ENCODE assay signal across 8 cellular contexts in genomic region chr19:54465367-54466109, GRCh38. TPM values are rescaled to one million over a fixed set of nuclear protein-coding genes. Genes with fewer than 3 reads are reported as not detected.
DNase-seq lines count a peak whose midpoint lies in the region; ATAC-seq lines count a peak whose summit lies in the region.
"Had no signal": no experiment of that assay in that cellular context is flagged by ENCODE, and none has a peak within 500 bp of the region (broad histone marks: within the 10 kb centered on the region; RNA-seq: fewer than 3 reads in every experiment).

No MANE protein-coding gene starts in this region.

- peaks cover 35% of the 10 kb centered on the region for H3K27me3 Mint-ChIP-seq in activated CD4-positive, alpha-beta T cell treated with anti-CD3 and anti-CD28 coated beads, Interleukin-2, amount 10 ng/mL, durations not matched to agents 24 days and 14 days
- H3K27me3 Mint-ChIP-seq in effector memory CD8-positive, alpha-beta T cell, result peaks cover 12 to 15% of the 10 kb centered on the region in 2 donors

- DNase-seq in activated CD4-positive, alpha-beta T cell treated with anti-CD3 and anti-CD28 coated beads, Interleukin-2, amount 10 ng/mL, durations not matched to agents 24 days and 14 days, result no peak
- DNase-seq in activated CD4-positive, alpha-beta T cell treated with anti-CD3 and anti-CD28 coated beads, Interleukin-2, amount 50 U/mL, for 1 hour, result no peak
- DNase-seq in effector memory CD8-positive, alpha-beta T cell, result no peak
- DNase-seq in stimulated activated effector memory CD8-positive, alpha-beta T cell treated with anti-CD3 and anti-CD28 coated beads, Interleukin-12 subunit alpha, Interleukin-12 subunit beta, amount 100 ng/mL, for 72 hours (ENCODE audit: low spot score in 2 of 2), result no peak

- peak overlapping the region; percentile 68 for H3K4me3 Mint-ChIP-seq in activated CD4-positive, alpha-beta T cell treated with anti-CD3 and anti-CD28 coated beads, Interleukin-2, amount 10 ng/mL, durations not matched to agents 24 days and 14 days
- H3K4me3 Mint-ChIP-seq in effector memory CD8-positive, alpha-beta T cell, result peak overlapping the region; percentile 77
- peak overlapping the region; percentile 81 for H3K4me3 Mint-ChIP-seq in stimulated activated effector memory CD8-positive, alpha-beta T cell treated with anti-CD3 and anti-CD28 coated beads, Interleukin-12 subunit alpha, Interleukin-12 subunit beta, amount 100 ng/mL, for 72 hours

- H3K4me1 Mint-ChIP-seq in activated CD4-positive, alpha-beta T cell treated with anti-CD3 and anti-CD28 coated beads, Interleukin-2, amount 10 ng/mL, durations not matched to agents 24 days and 14 days, result peaks cover 20% of the 10 kb centered on the region
- H3K4me1 Mint-ChIP-seq in effector memory CD8-positive, alpha-beta T cell (ENCODE audit: low read depth in 2 of 2), result peaks cover 22 to 24% of the 10 kb centered on the region in 2 donors
- peaks cover 40% of the 10 kb centered on the region for H3K4me1 Mint-ChIP-seq in stimulated activated effector memory CD8-positive, alpha-beta T cell treated with anti-CD3 and anti-CD28 coated beads, Interleukin-12 subunit alpha, Interleukin-12 subunit beta, amount 100 ng/mL, for 72 hours

- intact Hi-C loops in activated CD4-positive, alpha-beta T cell treated with anti-CD3 and anti-CD28 coated beads, Interleukin-2, amount 10 ng/mL, durations not matched to agents 24 days and 14 days (cut with micrococcal nuclease), result loop anchor here (10.0 kb wide), 2 partner anchors 789 to 1159 kb away; partner anchors contain the start of genes PPP6R1 and ZNF784

- H3K36me3 Mint-ChIP-seq in activated CD4-positive, alpha-beta T cell treated with anti-CD3 and anti-CD28 coated beads, Interleukin-2, amount 10 ng/mL, durations not matched to agents 24 days and 14 days (ENCODE audit: low read depth), result peaks cover 19% of the 10 kb centered on the region
- peaks cover 37% of the 10 kb centered on the region for H3K36me3 Mint-ChIP-seq in effector memory CD8-positive, alpha-beta T cell (ENCODE audit: insufficient read depth)
- H3K36me3 Mint-ChIP-seq in stimulated activated effector memory CD8-positive, alpha-beta T cell treated with anti-CD3 and anti-CD28 coated beads, Interleukin-12 subunit alpha, Interleukin-12 subunit beta, amount 100 ng/mL, for 72 hours, result peaks cover 30% of the 10 kb centered on the region

- peaks cover 3% of the 10 kb centered on the region for H3K9me3 Mint-ChIP-seq in activated CD4-positive, alpha-beta T cell treated with anti-CD3 and anti-CD28 coated beads, Interleukin-2, amount 10 ng/mL, durations not matched to agents 24 days and 14 days
- no peaks in the 10 kb centered on the region for H3K9me3 Mint-ChIP-seq in effector memory CD8-positive, alpha-beta T cell
- no peaks in the 10 kb centered on the region for H3K9me3 Mint-ChIP-seq in stimulated activated effector memory CD8-positive, alpha-beta T cell treated with anti-CD3 and anti-CD28 coated beads, Interleukin-12 subunit alpha, Interleukin-12 subunit beta, amount 100 ng/mL, for 72 hours

- no peak for ATAC-seq in effector memory CD8-positive, alpha-beta T cell (replicated peaks)
- ATAC-seq in stimulated activated effector memory CD8-positive, alpha-beta T cell treated with anti-CD3 and anti-CD28 coated beads, Interleukin-12 subunit alpha, Interleukin-12 subunit beta, amount 100 ng/mL, for 72 hours, result no peak
- ATAC-seq in GM19467 (IDR thresholded peaks at IDR 0.05; ENCODE audit: unreplicated experiment) (no peak), GM18511 (IDR thresholded peaks at IDR 0.05; ENCODE audit: unreplicated experiment) (no peak)

- H3K27ac Mint-ChIP-seq in activated CD4-positive, alpha-beta T cell treated with anti-CD3 and anti-CD28 coated beads, Interleukin-2, amount 10 ng/mL, durations not matched to agents 24 days and 14 days, result no peak overlapping the region
- H3K27ac Mint-ChIP-seq in effector memory CD8-positive, alpha-beta T cell, result no peak overlapping the region
- H3K27ac Mint-ChIP-seq in stimulated activated effector memory CD8-positive, alpha-beta T cell treated with anti-CD3 and anti-CD28 coated beads, Interleukin-12 subunit alpha, Interleukin-12 subunit beta, amount 100 ng/mL, for 72 hours, result no peak overlapping the region

RNA-seq across cellular contexts. Expression of gene LENG9, which starts 2.0 kb away (rescaled TPM):
- 8.2 and 8.3 TPM in 2 replicates for total RNA-seq in activated CD4-positive, alpha-beta T cell treated with anti-CD3 and anti-CD28 coated beads, Interleukin-2, amount 10 ng/mL, durations not matched to agents 24 days and 14 days

RNA-seq across cellular contexts. Expression of gene CDC42EP5, which starts 7.6 kb away (rescaled TPM):
- total RNA-seq in activated CD4-positive, alpha-beta T cell treated with anti-CD3 and anti-CD28 coated beads, Interleukin-2, amount 10 ng/mL, durations not matched to agents 24 days and 14 days, result 0.61 and 0.64 TPM in 2 replicates

RNA-seq across cellular contexts. Expression of gene LENG8, which starts 16.5 kb away (rescaled TPM):
- 202 and 214 TPM in 2 replicates for total RNA-seq in activated CD4-positive, alpha-beta T cell treated with anti-CD3 and anti-CD28 coated beads, Interleukin-2, amount 10 ng/mL, durations not matched to agents 24 days and 14 days

RNA-seq across cellular contexts. Expression of gene LAIR2, which starts 37.1 kb away (rescaled TPM):
- 34.2 and 35.0 TPM in 2 replicates for total RNA-seq in activated CD4-positive, alpha-beta T cell treated with anti-CD3 and anti-CD28 coated beads, Interleukin-2, amount 10 ng/mL, durations not matched to agents 24 days and 14 days
- total RNA-seq: skeletal muscle tissue, uterus had no signal

RNA-seq across cellular contexts. Expression of gene TTYH1, which starts 50.3 kb away (rescaled TPM):
- total RNA-seq in activated CD4-positive, alpha-beta T cell treated with anti-CD3 and anti-CD28 coated beads, Interleukin-2, amount 10 ng/mL, durations not matched to agents 24 days and 14 days, result 0.21 and 0.78 TPM in 2 replicates
